ENCODE assay signal across 8 cellular contexts in genomic region chr6:53359088-53359842, GRCh38. TPM values are rescaled to one million over a fixed set of nuclear protein-coding genes. Genes with fewer than 3 reads are reported as not detected.
DNase-seq lines count a peak whose midpoint lies in the region; ATAC-seq and TF ChIP-seq lines count a peak whose summit lies in the region.

No MANE protein-coding gene starts in this region.

- H3K4me3 ChIP-seq in PC-9 (peak overlapping the region; percentile 61), esophagus muscularis mucosa (peak overlapping the region; percentile 65 to 78 (median 68))

- peaks cover 28% of the 10 kb centered on the region for H3F3A ChIP-seq in PC-9 (ENCODE audit: insufficient read depth, low read depth)

- H2AFZ ChIP-seq in PC-9, result peak overlapping the region; percentile 93

- H3K27ac ChIP-seq in PC-9, result peak overlapping the region; percentile 84
- peak overlapping the region; percentile 92 to 95 (median 93) for H3K27ac ChIP-seq in esophagus muscularis mucosa (replicated peaks in 1 of 4)

- TF ChIP-seq CTCF in PC-9 (conservative IDR thresholded peaks at IDR 0.05), result no peak
- TF ChIP-seq CTCF in esophagus muscularis mucosa (IDR thresholded peaks at IDR 0.05), result no peak

- intact Hi-C loops in PC-9 (cut with micrococcal nuclease; ENCODE audit: unreplicated experiment) (loop anchor here (1.0 to 5.0 kb wide), 3 partner anchors 78 to 247 kb away; no protein-coding TSS in a partner anchor), esophagus muscularis mucosa (cut with DNase I) (loop anchor here (5.0 kb wide), 1 partner anchor 187 kb away; no protein-coding TSS in a partner anchor)

- no peaks in the 10 kb centered on the region for H3K27me3 ChIP-seq in PC-9 (ENCODE audit: insufficient read depth, low read depth)
- no peaks in the 10 kb centered on the region for H3K27me3 ChIP-seq in esophagus muscularis mucosa

- TF ChIP-seq RAD21 in Ishikawa (IDR thresholded peaks at IDR 0.05; ENCODE audit: low read depth), result no peak

- no peaks in the 10 kb centered on the region for H3K9me2 ChIP-seq in PC-9 (ENCODE audit: insufficient read depth)

- peak; percentile 87 for DNase-seq in DMS53 treated with DMSO at 0.1 percent for 48 hours (lab: John Stamatoyannopoulos, UW; ENCODE audit: unreplicated experiment)
- peak; percentile 88 to 97 for DNase-seq in PC-9
- DNase-seq in activated T-helper 1 cell treated with Interleukin-2 at 50 U/mL for 16 hours (ENCODE audit: low read depth), result peak; percentile 88
- DNase-seq in esophagus muscularis mucosa (ENCODE audit: extremely low spot score), result peak; percentile 98
- peak; percentile 98 for DNase-seq in myocyte (ENCODE audit: low read depth)
- DNase-seq in stimulated activated CD8-positive, alpha-beta memory T cell treated with anti-CD3 and anti-CD28 coated beads, Interleukin-7, amount 100 ng/mL, for 24 hours (ENCODE audit: low read depth), result peak; percentile 64

- H3K4me1 ChIP-seq in PC-9 (replicated peaks; ENCODE audit: insufficient read depth) (peaks cover 36% of the 10 kb centered on the region), esophagus muscularis mucosa (peaks cover 11 to 19% (median 17%) of the 10 kb centered on the region in 4 donors)

- H3K79me2 ChIP-seq in PC-9 (ENCODE audit: low read depth), result no peaks in the 10 kb centered on the region

- peak overlapping the region; percentile 85 for H3K4me2 ChIP-seq in PC-9

- TF ChIP-seq EP300 in Ishikawa (IDR thresholded peaks at IDR 0.05; ENCODE audit: borderline replicate concordance), result no peak; the same call in 1 of the 2 replicates
- TF ChIP-seq EP300 in esophagus muscularis mucosa (IDR thresholded peaks at IDR 0.05), result no peak

- ATAC-seq in GM21619 (IDR thresholded peaks at IDR 0.05; ENCODE audit: unreplicated experiment), result peak; percentile 95

- peak; percentile 64 for TF ChIP-seq POLR2A in esophagus muscularis mucosa (IDR thresholded peaks at IDR 0.05; ENCODE audit: low read depth)

- CTCF ChIA-PET in PC-9 (lab: Charles Lee), result no interaction called here

- POLR2A ChIA-PET in PC-9 (lab: Charles Lee; ENCODE audit: unreplicated experiment), result interaction anchor here (0.5 to 1.0 kb wide), 11 partner anchors 11 to 498 kb away, joined by 3 to 7 read pairs (median 4); partner anchors contain the start of gene ELOVL5

- H3K9me3 ChIP-seq in PC-9 (ENCODE audit: insufficient read depth, low read depth), result no peaks in the 10 kb centered on the region
- no peaks in the 10 kb centered on the region for H3K9me3 ChIP-seq in esophagus muscularis mucosa

- no peaks in the 10 kb centered on the region for H4K20me1 ChIP-seq in PC-9 (ENCODE audit: insufficient read depth)

- H3K36me3 ChIP-seq in PC-9 (ENCODE audit: low read depth), result no peaks in the 10 kb centered on the region
- H3K36me3 ChIP-seq in esophagus muscularis mucosa, result no peaks in the 10 kb centered on the region

- WGBS in esophagus muscularis mucosa, result 1% methylated on average over 25 of the region's 74 CpGs

- no TSS peak for BruUV-seq in PC-9 (replicated peaks; lab: Mats Ljungman, UMichigan)

TF ChIP-seq in Ishikawa, 13 proteins besides CTCF, POLR2A, EP300 and RAD21:
- TF ChIP-seq TEAD4 (IDR thresholded peaks at IDR 0.05) (0 out of 2 replicates have a peak, but pooled peaks have one; percentile 15), TCF12 (IDR thresholded peaks at IDR 0.05; ENCODE audit: low read depth) (peak; percentile 57; the same call in 1 of the 2 replicates), EGR1 (IDR thresholded peaks at IDR 0.05) (peak; percentile 56), TAF1 (IDR thresholded peaks at IDR 0.05; ENCODE audit: low read depth) (peak; percentile 79; the same call in 1 of the 2 replicates), YY1 (IDR thresholded peaks at IDR 0.05; ENCODE audit: low read depth) (peak; percentile 42; the same call in 1 of the 2 replicates), NFIC (IDR thresholded peaks at IDR 0.05) (no peak), MAX (IDR thresholded peaks at IDR 0.05) (no peak; the same call in none of the 2 replicates)
- TF ChIP-seq, protein P1, sequence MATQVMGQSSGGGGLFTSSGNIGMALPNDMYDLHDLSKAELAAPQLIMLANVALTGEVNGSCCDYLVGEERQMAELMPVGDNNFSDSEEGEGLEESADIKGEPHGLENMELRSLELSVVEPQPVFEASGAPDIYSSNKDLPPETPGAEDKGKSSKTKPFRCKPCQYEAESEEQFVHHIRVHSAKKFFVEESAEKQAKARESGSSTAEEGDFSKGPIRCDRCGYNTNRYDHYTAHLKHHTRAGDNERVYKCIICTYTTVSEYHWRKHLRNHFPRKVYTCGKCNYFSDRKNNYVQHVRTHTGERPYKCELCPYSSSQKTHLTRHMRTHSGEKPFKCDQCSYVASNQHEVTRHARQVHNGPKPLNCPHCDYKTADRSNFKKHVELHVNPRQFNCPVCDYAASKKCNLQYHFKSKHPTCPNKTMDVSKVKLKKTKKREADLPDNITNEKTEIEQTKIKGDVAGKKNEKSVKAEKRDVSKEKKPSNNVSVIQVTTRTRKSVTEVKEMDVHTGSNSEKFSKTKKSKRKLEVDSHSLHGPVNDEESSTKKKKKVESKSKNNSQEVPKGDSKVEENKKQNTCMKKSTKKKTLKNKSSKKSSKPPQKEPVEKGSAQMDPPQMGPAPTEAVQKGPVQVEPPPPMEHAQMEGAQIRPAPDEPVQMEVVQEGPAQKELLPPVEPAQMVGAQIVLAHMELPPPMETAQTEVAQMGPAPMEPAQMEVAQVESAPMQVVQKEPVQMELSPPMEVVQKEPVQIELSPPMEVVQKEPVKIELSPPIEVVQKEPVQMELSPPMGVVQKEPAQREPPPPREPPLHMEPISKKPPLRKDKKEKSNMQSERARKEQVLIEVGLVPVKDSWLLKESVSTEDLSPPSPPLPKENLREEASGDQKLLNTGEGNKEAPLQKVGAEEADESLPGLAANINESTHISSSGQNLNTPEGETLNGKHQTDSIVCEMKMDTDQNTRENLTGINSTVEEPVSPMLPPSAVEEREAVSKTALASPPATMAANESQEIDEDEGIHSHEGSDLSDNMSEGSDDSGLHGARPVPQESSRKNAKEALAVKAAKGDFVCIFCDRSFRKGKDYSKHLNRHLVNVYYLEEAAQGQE (IDR thresholded peaks at IDR 0.05; ENCODE audit: low read depth), result no peak
TF ChIP-seq in Ishikawa: peak in this region for 5.

RNA-seq across cellular contexts. Expression of gene ELOVL5, which starts 10.5 kb away (rescaled TPM):
- 71.3 and 108 TPM in 2 replicates for total RNA-seq in PC-9 (2021)
- 10 to 100 TPM; 55.2 to 80.2 (median 64.8) TPM for total RNA-seq in esophagus muscularis mucosa
- total RNA-seq in myocyte, result 29.7 and 50.8 TPM in 2 replicates
- 38.5 TPM for polyA plus RNA-seq in myocyte (2012)

Comparison
In these comparisons a context has a peak if more than half of its experiments do, and no peak if none do; other contexts are left out.
1. Peak in every context shown above with its lines: DNase-seq, ATAC-seq, H3K4me3 ChIP-seq and H3K27ac ChIP-seq.